In the genomic region with DNA sequence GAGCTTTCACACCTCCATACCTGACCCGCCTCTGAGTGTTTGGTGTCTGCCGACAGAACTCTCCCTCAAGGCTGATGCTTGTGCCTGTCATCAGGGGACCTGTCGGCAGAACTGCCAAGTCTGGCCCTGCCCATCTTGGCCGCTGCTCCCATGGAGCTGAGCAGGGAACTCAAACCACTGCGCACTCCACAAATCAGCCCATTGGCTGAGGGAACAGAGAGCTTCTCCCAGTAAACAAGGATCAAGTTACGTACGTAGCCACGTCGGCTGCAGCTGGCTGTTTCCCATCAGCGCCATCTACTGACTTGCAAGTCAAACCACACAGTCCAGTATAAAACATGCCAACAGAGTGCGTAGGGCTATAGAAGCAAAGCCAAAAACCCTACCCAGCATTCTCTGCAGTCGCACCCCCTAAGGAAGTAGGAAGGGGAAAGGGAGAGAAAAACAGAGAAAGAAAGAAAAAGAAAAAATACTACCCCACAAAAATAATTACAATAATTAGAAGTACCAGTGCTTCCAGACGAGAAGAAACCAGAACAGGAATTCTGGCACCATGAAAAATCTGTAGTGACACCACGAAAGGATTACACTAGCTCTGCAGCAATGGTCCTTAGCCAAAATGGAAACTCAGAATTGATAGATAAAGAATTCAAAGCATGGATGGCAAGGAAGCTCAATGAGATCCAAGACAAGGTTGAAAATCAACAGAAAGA, we compare ENCODE assay signal across 6 cellular contexts. TPM values are rescaled to one million over a fixed set of nuclear protein-coding genes. Genes with fewer than 3 reads are reported as not detected.
DNase-seq lines count a peak whose midpoint lies in the region; ATAC-seq, FAIRE-seq and TF ChIP-seq lines count a peak whose summit lies in the region.

No MANE protein-coding gene starts in this region.

- H2AFZ ChIP-seq in H1 (ENCODE audit: low read length): peak overlapping the region; percentile 100

- POLR2A ChIA-PET in H1 (lab: Charles Lee; ENCODE audit: partially characterized antibody): no interaction called here

- no peak overlapping the region for H3K4me3 Mint-ChIP-seq in stimulated activated naive CD8-positive, alpha-beta T cell treated with anti-CD3 and anti-CD28 coated beads, Interleukin-15, amount 100 ng/mL, for 72 hours

- 0 out of 2 replicates have a peak overlapping the region, but pooled peaks have one; percentile 38 for H4K8ac ChIP-seq in H1 (ENCODE audit: extremely low read depth, insufficient read depth, low read length)

- no peak overlapping the region for H3K56ac ChIP-seq in H1 (replicated peaks; ENCODE audit: insufficient read length, low read depth, low read length)

- H3K79me1 ChIP-seq in H1 (ENCODE audit: low read depth, low read length): no peaks in the 10 kb centered on the region

- ATAC-seq in GM18867 (IDR thresholded peaks at IDR 0.05; ENCODE audit: unreplicated experiment) (peak; percentile 89), GM21390 (IDR thresholded peaks at IDR 0.05; ENCODE audit: unreplicated experiment) (no peak), GM18498 (IDR thresholded peaks at IDR 0.05; ENCODE audit: unreplicated experiment) (no peak)
- peak; percentile 46 for ATAC-seq in stimulated activated naive CD8-positive, alpha-beta T cell treated with anti-CD3 and anti-CD28 coated beads, Interleukin-15, amount 100 ng/mL, for 72 hours

- TF ChIP-seq EP300 in H1 (IDR thresholded peaks at IDR 0.05; ENCODE audit: borderline replicate concordance in 1 of 2, low read depth in 2 of 2, low read length in 2 of 2): peak in 1 of 2 experiments; percentile 72; a peak in 1 of 3 replicates

- H3K4me1 Mint-ChIP-seq in stimulated activated naive CD8-positive, alpha-beta T cell treated with anti-CD3 and anti-CD28 coated beads, Interleukin-15, amount 100 ng/mL, for 72 hours: no peaks in the 10 kb centered on the region

- 0 out of 3 replicates have a peak, but pooled peaks of 1 of the 2 experiments have one; percentile 45 for TF ChIP-seq POLR2A in H1 (IDR thresholded peaks at IDR 0.05; ENCODE audit: control extremely low read depth in 1 of 2, low read depth in 2 of 2, low read length in 2 of 2)

- H2BK120ac ChIP-seq in H1 (replicated peaks; ENCODE audit: low read depth, low read length): no peak overlapping the region

- H3K9me3 Mint-ChIP-seq in stimulated activated naive CD8-positive, alpha-beta T cell treated with anti-CD3 and anti-CD28 coated beads, Interleukin-15, amount 100 ng/mL, for 72 hours: peaks cover 0 to 5% of the 10 kb centered on the region in 2 donors

- CTCF ChIA-PET in H1 (lab: Charles Lee; ENCODE audit: partially characterized antibody): interaction anchor here (0.6 to 2.5 kb wide), 25 partner anchors 9 to 1513 kb away, joined by 3 to 18 read pairs (median 4); a partner anchor contains a TSS

- 0 out of 2 replicates have a peak overlapping the region, but pooled peaks have one; percentile 19 for H2BK12ac ChIP-seq in H1 (ENCODE audit: low read depth, low read length)

- no peaks in the 10 kb centered on the region for H3K27me3 ChIP-seq in H1 (replicated peaks in 1 of 4; ENCODE audit: control insufficient read depth in 3 of 4, extremely low read depth in 1 of 4, insufficient read depth in 3 of 4, low read length in 3 of 4)

- H3K23ac ChIP-seq in H1 (ENCODE audit: insufficient read length): no peak overlapping the region

- peaks cover 0 to 3% (median 1%) of the 10 kb centered on the region in 4 experiments; a peak in 1 of 7 replicates for H3K4me1 ChIP-seq in H1 (replicated peaks in 1 of 4; ENCODE audit: control insufficient read depth in 3 of 4, insufficient read depth in 4 of 4, low read length in 3 of 4)

- TF ChIP-seq RAD21 in H1 (IDR thresholded peaks at IDR 0.05 in 1 of 2, conservative IDR thresholded peaks at IDR 0.05 in 1 of 2; ENCODE audit: low read depth in 2 of 2, low read length in 2 of 2): peak; percentile 69 to 75

- no peak overlapping the region for H2BK20ac ChIP-seq in H1 (ENCODE audit: low read length)

- H3K4me2 ChIP-seq in H1 (ENCODE audit: insufficient read depth in 1 of 2, low read depth in 2 of 2, low read length in 2 of 2): peak overlapping the region; percentile 47 to 61; a peak in 3 of 4 replicates

- H3K4ac ChIP-seq in H1 (replicated peaks; ENCODE audit: insufficient read length, low read depth, low read length): no peak overlapping the region

- H3K27ac Mint-ChIP-seq in stimulated activated naive CD8-positive, alpha-beta T cell treated with anti-CD3 and anti-CD28 coated beads, Interleukin-15, amount 100 ng/mL, for 72 hours: no peak overlapping the region

- no peak overlapping the region for H3K9ac ChIP-seq in H1 (replicated peaks in 1 of 4; ENCODE audit: extremely low read depth in 1 of 4, low read depth in 3 of 4, low read length in 3 of 4)

- H4K91ac ChIP-seq in H1 (replicated peaks; ENCODE audit: insufficient read length, low read length): no peak overlapping the region

- peak; percentile 67 for DNase-seq in NCI-H460 (ENCODE audit: extremely low read depth, low read depth)
- DNase-seq in H1 (ENCODE audit: low read depth in 1 of 2, low spot score in 2 of 2): peak; percentile 74 to 95
- DNase-seq in stimulated activated naive CD8-positive, alpha-beta T cell treated with anti-CD3 and anti-CD28 coated beads, Interleukin-15, amount 100 ng/mL, for 72 hours: no peak

- no peak overlapping the region for H2AK5ac ChIP-seq in H1 (ENCODE audit: low read depth, low read length)

- H3K4me3 ChIP-seq in H1 (ENCODE audit: extremely low read depth in 1 of 4, insufficient read depth in 2 of 4, low read depth in 3 of 4, low read length in 4 of 4): peak overlapping the region in 1 of 4 experiments; percentile 28; a peak in 1 of 8 replicates

- no peak overlapping the region for H3K14ac ChIP-seq in H1 (ENCODE audit: insufficient read length)

- H2BK15ac ChIP-seq in H1 (ENCODE audit: low read length): no peak overlapping the region

- H2BK5ac ChIP-seq in H1 (ENCODE audit: low read depth, low read length): no peak overlapping the region

- no peak overlapping the region for H3K27ac ChIP-seq in H1 (ENCODE audit: low read depth, low read length)

- peak; percentile 76 to 91 (median 79) for TF ChIP-seq CTCF in H1 (IDR thresholded peaks at IDR 0.05; ENCODE audit: control extremely low read depth in 1 of 3, insufficient read depth in 1 of 3, low read depth in 1 of 3, low read length in 3 of 3)

- no peaks in the 10 kb centered on the region for H3K79me2 ChIP-seq in H1 (ENCODE audit: control insufficient read depth in 1 of 2, insufficient read depth in 2 of 2, low read length in 2 of 2)

- peak; percentile 99 for FAIRE-seq in H1 (lab: Jason Lieb, UNC)

- peaks cover 20% of the 10 kb centered on the region for H3K27me3 Mint-ChIP-seq in stimulated activated naive CD8-positive, alpha-beta T cell treated with anti-CD3 and anti-CD28 coated beads, Interleukin-15, amount 100 ng/mL, for 72 hours

- H3K23me2 ChIP-seq in H1 (ENCODE audit: low read depth, low read length): no peaks in the 10 kb centered on the region

- H3K36me3 ChIP-seq in H1 (ENCODE audit: control insufficient read depth in 2 of 4, insufficient read depth in 4 of 4, low read length in 3 of 4): no peaks in the 10 kb centered on the region

- 22% methylated on average over 14 of the region's 14 CpGs; no CpG with 5 or more reads in 1 of the 2 experiments for WGBS in H1 (ENCODE audit: extremely low coverage in 1 of 2, insufficient coverage in 1 of 2, insufficient read length in 1 of 2, insufficient replicate concordance in 2 of 2, low coverage in 1 of 2, low lambda C conversion rate in 2 of 2, missing lambda C conversion rate in 1 of 2), 2 experiments

- no peaks in the 10 kb centered on the region for H3K9me3 ChIP-seq in H1 (ENCODE audit: insufficient read depth in 2 of 2, low read depth in 1 of 2, low read length in 1 of 2)

- no peaks in the 10 kb centered on the region for H4K20me1 ChIP-seq in H1 (replicated peaks in 1 of 2; ENCODE audit: control insufficient read depth in 1 of 2, insufficient read depth in 2 of 2, low read length in 2 of 2)

- H4K5ac ChIP-seq in H1 (ENCODE audit: insufficient read length, low read depth, low read length): no peak overlapping the region

- no peak overlapping the region; the same call in 1 of the 2 replicates for H3K18ac ChIP-seq in H1 (ENCODE audit: extremely low read depth, low read length)

RNA-seq across cellular contexts. Expression of a gene that starts 13.1 kb away (rescaled TPM):
- total RNA-seq in NCI-H460 (2014; rRNA removed; shearing (Covaris generic)): not detected in 2 replicates
- not detected in 2 replicates for polyA plus RNA-seq in NCI-H460 (2014; cell fraction: nucleus; rRNA removed)
- total RNA-seq in H1 (2021; fragmentation: NEBNext Ultra II Directional; extraction: Animal tissue kit (Norgen Biotek cat#: 25700)): not detected in 2 replicates
- polyA plus RNA-seq in H1 (2011; rRNA removed): not detected in 2 replicates
- not detected for polyA plus RNA-seq in H1 (2011; cell fraction: cytosol; rRNA removed)
- not detected for polyA plus RNA-seq in H1 (2011; cell fraction: nucleus; rRNA removed)
- polyA plus RNA-seq in H1 (2012, experiment 1 of 2): not detected in 4 replicates
- not detected for polyA plus RNA-seq in H1 (2012, experiment 2 of 2)
- polyA plus RNA-seq in H1 (2013, experiment 1 of 2): not detected
- polyA plus RNA-seq in H1 (2013, experiment 2 of 2): not detected
- not detected in 2 replicates for polyA minus RNA-seq in H1 (2011; rRNA and poly(A)+ RNA removed)
- polyA minus RNA-seq in H1 (2011; cell fraction: cytosol; rRNA and poly(A)+ RNA removed): not detected
- polyA minus RNA-seq in H1 (2011; cell fraction: nucleus; rRNA and poly(A)+ RNA removed): not detected

RNA-seq across cellular contexts. Expression of a gene that starts 16.8 kb away (rescaled TPM):
- not detected in 2 replicates for total RNA-seq in NCI-H460 (2014; rRNA removed; shearing (Covaris generic))
- not detected in 2 replicates for polyA plus RNA-seq in NCI-H460 (2014; cell fraction: nucleus; rRNA removed)
- total RNA-seq in H1 (2021; fragmentation: NEBNext Ultra II Directional; extraction: Animal tissue kit (Norgen Biotek cat#: 25700)): not detected in 2 replicates
- polyA plus RNA-seq in H1 (2011; rRNA removed): not detected in 2 replicates
- polyA plus RNA-seq in H1 (2011; cell fraction: cytosol; rRNA removed): not detected
- polyA plus RNA-seq in H1 (2011; cell fraction: nucleus; rRNA removed): not detected
- polyA plus RNA-seq in H1 (2012, experiment 1 of 2): not detected in 4 replicates
- not detected for polyA plus RNA-seq in H1 (2012, experiment 2 of 2)
- not detected for polyA plus RNA-seq in H1 (2013, experiment 1 of 2)
- not detected for polyA plus RNA-seq in H1 (2013, experiment 2 of 2)
- not detected in 2 replicates for polyA minus RNA-seq in H1 (2011; rRNA and poly(A)+ RNA removed)
- polyA minus RNA-seq in H1 (2011; cell fraction: cytosol; rRNA and poly(A)+ RNA removed): not detected
- polyA minus RNA-seq in H1 (2011; cell fraction: nucleus; rRNA and poly(A)+ RNA removed): not detected

RNA-seq across cellular contexts. Expression of a gene that starts 21.1 kb away (rescaled TPM):
- not detected in 2 replicates for total RNA-seq in NCI-H460 (2014; rRNA removed; shearing (Covaris generic))
- polyA plus RNA-seq in NCI-H460 (2014; cell fraction: nucleus; rRNA removed): not detected in 2 replicates
- 0.42 TPM in 1 of 2 replicates, not detected in the other for total RNA-seq in H1 (2021; fragmentation: NEBNext Ultra II Directional; extraction: Animal tissue kit (Norgen Biotek cat#: 25700))
- 0.64 and 1.2 TPM in 2 replicates for polyA plus RNA-seq in H1 (2011; rRNA removed)
- polyA plus RNA-seq in H1 (2011; cell fraction: cytosol; rRNA removed): 0.32 TPM
- polyA plus RNA-seq in H1 (2011; cell fraction: nucleus; rRNA removed): 0.57 TPM
- 0.46 to 0.86 TPM (median 0.49 TPM) in 3 of 4 replicates, not detected in the other for polyA plus RNA-seq in H1 (2012, experiment 1 of 2)
- 0.80 TPM for polyA plus RNA-seq in H1 (2012, experiment 2 of 2)
- 0.45 TPM for polyA plus RNA-seq in H1 (2013, experiment 1 of 2)
- 0.28 TPM for polyA plus RNA-seq in H1 (2013, experiment 2 of 2)
- polyA minus RNA-seq in H1 (2011; rRNA and poly(A)+ RNA removed): 1.2 TPM in 1 of 2 replicates, not detected in the other
- not detected for polyA minus RNA-seq in H1 (2011; cell fraction: cytosol; rRNA and poly(A)+ RNA removed)
- polyA minus RNA-seq in H1 (2011; cell fraction: nucleus; rRNA and poly(A)+ RNA removed): 0.90 TPM

RNA-seq across cellular contexts. Expression of a gene that starts 31.1 kb away (rescaled TPM):
- not detected in 2 replicates for total RNA-seq in NCI-H460 (2014; rRNA removed; shearing (Covaris generic))
- polyA plus RNA-seq in NCI-H460 (2014; cell fraction: nucleus; rRNA removed): not detected in 2 replicates
- total RNA-seq in H1 (2021; fragmentation: NEBNext Ultra II Directional; extraction: Animal tissue kit (Norgen Biotek cat#: 25700)): not detected in 2 replicates
- polyA plus RNA-seq in H1 (2011; rRNA removed): not detected in 2 replicates
- polyA plus RNA-seq in H1 (2011; cell fraction: cytosol; rRNA removed): not detected
- polyA plus RNA-seq in H1 (2011; cell fraction: nucleus; rRNA removed): not detected
- polyA plus RNA-seq in H1 (2012, experiment 1 of 2): not detected in 4 replicates
- not detected for polyA plus RNA-seq in H1 (2012, experiment 2 of 2)
- not detected for polyA plus RNA-seq in H1 (2013, experiment 1 of 2)
- not detected for polyA plus RNA-seq in H1 (2013, experiment 2 of 2)
- polyA minus RNA-seq in H1 (2011; rRNA and poly(A)+ RNA removed): not detected in 2 replicates
- not detected for polyA minus RNA-seq in H1 (2011; cell fraction: cytosol; rRNA and poly(A)+ RNA removed)
- polyA minus RNA-seq in H1 (2011; cell fraction: nucleus; rRNA and poly(A)+ RNA removed): not detected

RNA-seq across cellular contexts. Expression of a gene that starts 36.9 kb away (rescaled TPM):
- total RNA-seq in NCI-H460 (2014; rRNA removed; shearing (Covaris generic)): not detected in 2 replicates
- not detected in 2 replicates for polyA plus RNA-seq in NCI-H460 (2014; cell fraction: nucleus; rRNA removed)
- total RNA-seq in H1 (2021; fragmentation: NEBNext Ultra II Directional; extraction: Animal tissue kit (Norgen Biotek cat#: 25700)): not detected in 2 replicates
- not detected in 2 replicates for polyA plus RNA-seq in H1 (2011; rRNA removed)
- not detected for polyA plus RNA-seq in H1 (2011; cell fraction: cytosol; rRNA removed)
- not detected for polyA plus RNA-seq in H1 (2011; cell fraction: nucleus; rRNA removed)
- polyA plus RNA-seq in H1 (2012, experiment 1 of 2): not detected in 4 replicates
- not detected for polyA plus RNA-seq in H1 (2012, experiment 2 of 2)
- polyA plus RNA-seq in H1 (2013, experiment 1 of 2): not detected
- polyA plus RNA-seq in H1 (2013, experiment 2 of 2): not detected
- not detected in 2 replicates for polyA minus RNA-seq in H1 (2011; rRNA and poly(A)+ RNA removed)
- not detected for polyA minus RNA-seq in H1 (2011; cell fraction: cytosol; rRNA and poly(A)+ RNA removed)
- not detected for polyA minus RNA-seq in H1 (2011; cell fraction: nucleus; rRNA and poly(A)+ RNA removed)

Comparison
In these comparisons a context has a peak if more than half of its experiments do, and no peak if none do; other contexts are left out.
1. ATAC-seq: peak in GM18867 (single experiment) and stimulated activated naive CD8-positive, alpha-beta T cell treated with anti-CD3 and anti-CD28 coated beads, Interleukin-15, amount 100 ng/mL, for 72 hours (single experiment); none in GM21390 (single experiment) and GM18498 (single experiment).
2. DNase-seq: peak in NCI-H460 (single experiment) and H1 (2 of 2); none in stimulated activated naive CD8-positive, alpha-beta T cell treated with anti-CD3 and anti-CD28 coated beads, Interleukin-15, amount 100 ng/mL, for 72 hours (0 of 2).